ENCODE assay signal across 11 cellular contexts in genomic region chr15:66761723-66762595, GRCh38. TPM values are rescaled to one million over a fixed set of nuclear protein-coding genes. Genes with fewer than 3 reads are reported as not detected.
DNase-seq lines count a peak whose midpoint lies in the region; ATAC-seq and TF ChIP-seq lines count a peak whose summit lies in the region.
"Had no signal": no experiment of that assay in that cellular context is flagged by ENCODE, and none has a peak within 500 bp of the region (broad histone marks: within the 10 kb centered on the region; RNA-seq: fewer than 3 reads in every experiment).

No MANE protein-coding gene starts in this region.

- H3K79me2 ChIP-seq in GM23338 (replicated peaks; ENCODE audit: insufficient read depth) = no peaks in the 10 kb centered on the region

- no peak for TF ChIP-seq POLR2A in sigmoid colon (IDR thresholded peaks at IDR 0.05)

- H3K27ac Mint-ChIP-seq in GM23338 = no peak overlapping the region
- peak overlapping the region; percentile 75 for H3K27ac Mint-ChIP-seq in WTC11
- H3K27ac Mint-ChIP-seq: stimulated activated effector memory CD8-positive, alpha-beta T cell treated with anti-CD3 and anti-CD28 coated beads, Interleukin-12 subunit alpha, Interleukin-12 subunit beta, amount 100 ng/mL, for 72 hours had no signal

- no peak overlapping the region for H3K4me3 Mint-ChIP-seq in GM23338
- H3K4me3 Mint-ChIP-seq in WTC11 = no peak overlapping the region
- H3K4me3 Mint-ChIP-seq: stimulated activated effector memory CD8-positive, alpha-beta T cell treated with anti-CD3 and anti-CD28 coated beads, Interleukin-12 subunit alpha, Interleukin-12 subunit beta, amount 100 ng/mL, for 72 hours had no signal

- 68 to 79% methylated on average over 17 of the region's 17 CpGs for WGBS in sigmoid colon, 2 donors

- H2AFZ ChIP-seq in GM23338 = no peak overlapping the region

- ATAC-seq in GM23338 (no peak), WTC11 (no peak), GM21515 (IDR thresholded peaks at IDR 0.05; ENCODE audit: unreplicated experiment) (no peak), GM19467 (IDR thresholded peaks at IDR 0.05; ENCODE audit: unreplicated experiment) (no peak)

- H3K9me2 ChIP-seq in GM23338 (ENCODE audit: insufficient read depth) = no peaks in the 10 kb centered on the region

- TF ChIP-seq CTCF in GM23338 (conservative IDR thresholded peaks at IDR 0.05; ENCODE audit: low read depth in 2 of 2) = no peak
- TF ChIP-seq CTCF in WTC11 (IDR thresholded peaks at IDR 0.05) = no peak
- TF ChIP-seq CTCF in fibroblast of villous mesenchyme (IDR thresholded peaks at IDR 0.05; ENCODE audit: insufficient read depth, low read depth, low read length) = no peak
- TF ChIP-seq CTCF in GM10248 (IDR thresholded peaks at IDR 0.05; ENCODE audit: control extremely low read depth, extremely low read depth, low read depth, missing control alignments) = no peak
- TF ChIP-seq CTCF in sigmoid colon (IDR thresholded peaks at IDR 0.05) = no peak

- H3F3A ChIP-seq in GM23338 (replicated peaks; ENCODE audit: low read depth) = no peaks in the 10 kb centered on the region

- DNase-seq in GM23338 (ENCODE audit: low spot score) (no peak), WTC11 (ENCODE audit: low spot score) (no peak), fibroblast of villous mesenchyme (ENCODE audit: low read depth) (peak; percentile 72), stromal cell of bone marrow (ENCODE audit: low read depth) (peak; percentile 68), GM10248 (ENCODE audit: extremely low spot score) (no peak), sigmoid colon (no peak)
- DNase-seq: central memory CD4-positive, alpha-beta T cell; NCI-H1105 had no signal

- H3K4me3 ChIP-seq in GM23338 (no peak overlapping the region), fibroblast of villous mesenchyme (ENCODE audit: low read depth, low read length) (no peak overlapping the region), sigmoid colon (no peak overlapping the region)

- H3K36me3 ChIP-seq in GM23338 (ENCODE audit: insufficient read depth) (no peaks in the 10 kb centered on the region), sigmoid colon (no peaks in the 10 kb centered on the region)

- no peaks in the 10 kb centered on the region for H3K9me3 ChIP-seq in sigmoid colon

- no peaks in the 10 kb centered on the region; the same call in none of the 2 replicates for H4K20me1 ChIP-seq in GM23338 (replicated peaks; ENCODE audit: insufficient read depth)

- H3K9me3 Mint-ChIP-seq in GM23338 (no peaks in the 10 kb centered on the region), WTC11 (no peaks in the 10 kb centered on the region)
- H3K9me3 Mint-ChIP-seq: stimulated activated effector memory CD8-positive, alpha-beta T cell treated with anti-CD3 and anti-CD28 coated beads, Interleukin-12 subunit alpha, Interleukin-12 subunit beta, amount 100 ng/mL, for 72 hours had no signal

- H3K27me3 Mint-ChIP-seq in GM23338 (ENCODE audit: insufficient read depth, low read depth, poor library complexity) (peaks cover 7% of the 10 kb centered on the region), WTC11 (ENCODE audit: low read depth) (no peaks in the 10 kb centered on the region)

- POLR2A ChIA-PET in WTC11 (lab: Charles Lee) (interaction anchor here (0.5 kb wide), 1 partner anchor 269 kb away, joined by 3 read pairs; no protein-coding TSS in a partner anchor), GM10248 (lab: Yijun Ruan, JAX) (no interaction called here)

- H3K36me3 Mint-ChIP-seq in GM23338 (ENCODE audit: low read depth) = no peaks in the 10 kb centered on the region
- no peaks in the 10 kb centered on the region for H3K36me3 Mint-ChIP-seq in WTC11
- H3K36me3 Mint-ChIP-seq: stimulated activated effector memory CD8-positive, alpha-beta T cell treated with anti-CD3 and anti-CD28 coated beads, Interleukin-12 subunit alpha, Interleukin-12 subunit beta, amount 100 ng/mL, for 72 hours had no signal

- intact Hi-C loops in sigmoid colon (cut with DNase I) = no loop called here

- H3K27me3 ChIP-seq in GM23338 (ENCODE audit: insufficient read depth) (no peaks in the 10 kb centered on the region), sigmoid colon (no peaks in the 10 kb centered on the region)

- CTCF ChIA-PET in WTC11 (lab: Charles Lee) = interaction anchor here (0.8 to 1.0 kb wide), 2 partner anchors 9 to 90 kb away, joined by 3 to 4 read pairs; no protein-coding TSS in a partner anchor
- CTCF ChIA-PET in GM10248 (lab: Yijun Ruan, JAX) = no interaction called here

- H3K4me2 ChIP-seq in GM23338 = no peak overlapping the region

- H3K4me1 Mint-ChIP-seq in GM23338 = peaks cover 20% of the 10 kb centered on the region
- peaks cover 34% of the 10 kb centered on the region for H3K4me1 Mint-ChIP-seq in WTC11
- H3K4me1 Mint-ChIP-seq: stimulated activated effector memory CD8-positive, alpha-beta T cell treated with anti-CD3 and anti-CD28 coated beads, Interleukin-12 subunit alpha, Interleukin-12 subunit beta, amount 100 ng/mL, for 72 hours had no signal

- H3K27ac ChIP-seq in GM23338 (ENCODE audit: low read depth) (0 out of 2 replicates have a peak overlapping the region, but pooled peaks have one; percentile 9), sigmoid colon (peak overlapping the region in 2 of 4 donors; percentile 32 to 74)

- peaks cover 13% of the 10 kb centered on the region; the same call in 1 of the 2 replicates for H3K4me1 ChIP-seq in GM23338 (ENCODE audit: insufficient read depth)
- H3K4me1 ChIP-seq in sigmoid colon = peaks cover 0 to 42% (median 40%) of the 10 kb centered on the region in 4 donors

- TF ChIP-seq EP300 in sigmoid colon (IDR thresholded peaks at IDR 0.05) = no peak

TF ChIP-seq in GM23338, 12 proteins besides CTCF, POLR2A, EP300 and RAD21 (continues in another document):
- TF ChIP-seq JUNB (IDR thresholded peaks at IDR 0.05; ENCODE audit: unreplicated experiment) (no peak), EZH2phosphoT487 (IDR thresholded peaks at IDR 0.05; ENCODE audit: unreplicated experiment) (no peak)
- TF ChIP-seq, protein P1, sequence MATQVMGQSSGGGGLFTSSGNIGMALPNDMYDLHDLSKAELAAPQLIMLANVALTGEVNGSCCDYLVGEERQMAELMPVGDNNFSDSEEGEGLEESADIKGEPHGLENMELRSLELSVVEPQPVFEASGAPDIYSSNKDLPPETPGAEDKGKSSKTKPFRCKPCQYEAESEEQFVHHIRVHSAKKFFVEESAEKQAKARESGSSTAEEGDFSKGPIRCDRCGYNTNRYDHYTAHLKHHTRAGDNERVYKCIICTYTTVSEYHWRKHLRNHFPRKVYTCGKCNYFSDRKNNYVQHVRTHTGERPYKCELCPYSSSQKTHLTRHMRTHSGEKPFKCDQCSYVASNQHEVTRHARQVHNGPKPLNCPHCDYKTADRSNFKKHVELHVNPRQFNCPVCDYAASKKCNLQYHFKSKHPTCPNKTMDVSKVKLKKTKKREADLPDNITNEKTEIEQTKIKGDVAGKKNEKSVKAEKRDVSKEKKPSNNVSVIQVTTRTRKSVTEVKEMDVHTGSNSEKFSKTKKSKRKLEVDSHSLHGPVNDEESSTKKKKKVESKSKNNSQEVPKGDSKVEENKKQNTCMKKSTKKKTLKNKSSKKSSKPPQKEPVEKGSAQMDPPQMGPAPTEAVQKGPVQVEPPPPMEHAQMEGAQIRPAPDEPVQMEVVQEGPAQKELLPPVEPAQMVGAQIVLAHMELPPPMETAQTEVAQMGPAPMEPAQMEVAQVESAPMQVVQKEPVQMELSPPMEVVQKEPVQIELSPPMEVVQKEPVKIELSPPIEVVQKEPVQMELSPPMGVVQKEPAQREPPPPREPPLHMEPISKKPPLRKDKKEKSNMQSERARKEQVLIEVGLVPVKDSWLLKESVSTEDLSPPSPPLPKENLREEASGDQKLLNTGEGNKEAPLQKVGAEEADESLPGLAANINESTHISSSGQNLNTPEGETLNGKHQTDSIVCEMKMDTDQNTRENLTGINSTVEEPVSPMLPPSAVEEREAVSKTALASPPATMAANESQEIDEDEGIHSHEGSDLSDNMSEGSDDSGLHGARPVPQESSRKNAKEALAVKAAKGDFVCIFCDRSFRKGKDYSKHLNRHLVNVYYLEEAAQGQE (IDR thresholded peaks at IDR 0.05; ENCODE audit: unreplicated experiment) = no peak

TF ChIP-seq in WTC11, 78 proteins besides CTCF, POLR2A, EP300 and RAD21:
- no peak for TF ChIP-seq JAZF1 (CRISPR knock-in tag; IDR thresholded peaks at IDR 0.05)
- no peak for TF ChIP-seq ZNF232 (CRISPR knock-in tag; IDR thresholded peaks at IDR 0.05)
TF ChIP-seq in WTC11: peak in this region for 0.

RNA-seq across cellular contexts. Expression of gene SMAD6, which starts 59.9 kb away (rescaled TPM):
- total RNA-seq in GM23338 (2014; rRNA removed; shearing (Covaris generic)) = 11.9 and 15.7 TPM in 2 replicates
- polyA plus RNA-seq in GM23338 (2016; fragmentation: Nextera tagmentation; extraction: Ambion mirVana) = 1.6 and 2.1 TPM in 2 replicates
- total RNA-seq in WTC11 (2021) = 9.2 to 13.9 TPM (median 10.4 TPM) in 3 replicates
- 3.0 and 3.5 TPM in 2 replicates for total RNA-seq in fibroblast of villous mesenchyme
- 1 to 10 TPM; 4.8 to 8.0 (median 5.8) TPM for total RNA-seq in sigmoid colon
- 1 to 10 TPM; 1.8 to 9.2 (median 1.8) TPM for polyA plus RNA-seq in sigmoid colon

Comparison
In these comparisons a context has a peak if more than half of its experiments do, and no peak if none do; other contexts are left out.
1. DNase-seq: peak in fibroblast of villous mesenchyme (single experiment) and stromal cell of bone marrow (single experiment); none in GM23338 (single experiment), WTC11 (single experiment), GM10248 (single experiment) and sigmoid colon (single experiment).